Comparison of ENCODE assay signal across 2 cellular contexts in the genomic region with DNA sequence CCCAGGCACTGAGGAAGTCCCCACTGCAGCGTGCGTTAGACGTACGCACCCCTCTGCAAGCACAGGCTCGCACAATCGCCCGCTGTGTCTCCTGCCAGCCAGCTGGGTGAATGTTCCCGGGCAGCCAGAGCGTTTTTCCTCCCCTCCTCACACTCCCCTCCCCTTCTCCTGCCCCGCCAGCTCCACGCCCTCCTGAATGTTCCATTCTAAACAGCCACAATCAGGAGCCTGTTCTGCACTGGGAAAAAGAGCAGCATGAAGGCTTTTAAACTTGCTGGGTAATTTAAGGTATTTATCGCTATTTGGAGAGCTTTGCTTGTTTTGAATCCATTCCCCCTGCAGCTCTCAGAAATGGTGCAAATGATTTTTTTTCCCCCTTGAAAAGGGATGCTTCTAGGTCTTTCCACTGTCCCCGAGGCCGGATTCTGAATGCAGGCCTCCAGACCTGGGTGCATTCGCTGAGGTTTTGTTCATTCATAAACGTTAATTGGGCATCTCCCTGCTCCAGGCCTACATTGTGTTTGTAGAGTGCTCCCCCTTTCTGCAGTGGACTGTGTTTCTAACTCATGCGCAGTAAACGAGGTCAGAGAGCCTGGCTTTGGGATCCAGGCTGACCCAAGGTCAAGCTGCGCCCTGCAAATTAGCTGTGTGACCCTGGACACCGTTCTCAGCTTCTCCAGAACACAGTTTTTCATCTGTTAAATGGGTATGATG.
TF ChIP-seq lines count a peak whose summit lies in the region.

No MANE protein-coding gene starts in this region.

TF ChIP-seq in A549, 52 proteins besides CTCF, POLR2A, EP300 and RAD21 (continued from another document):
- TF ChIP-seq, protein P1, sequence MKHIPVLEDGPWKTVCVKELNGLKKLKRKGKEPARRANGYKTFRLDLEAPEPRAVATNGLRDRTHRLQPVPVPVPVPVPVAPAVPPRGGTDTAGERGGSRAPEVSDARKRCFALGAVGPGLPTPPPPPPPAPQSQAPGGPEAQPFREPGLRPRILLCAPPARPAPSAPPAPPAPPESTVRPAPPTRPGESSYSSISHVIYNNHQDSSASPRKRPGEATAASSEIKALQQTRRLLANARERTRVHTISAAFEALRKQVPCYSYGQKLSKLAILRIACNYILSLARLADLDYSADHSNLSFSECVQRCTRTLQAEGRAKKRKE (CRISPR knock-in tag; IDR thresholded peaks at IDR 0.05; ENCODE audit: low read depth): no peak
- TF ChIP-seq ZC3H11A (IDR thresholded peaks at IDR 0.05): no peak
- TF ChIP-seq, protein P2, sequence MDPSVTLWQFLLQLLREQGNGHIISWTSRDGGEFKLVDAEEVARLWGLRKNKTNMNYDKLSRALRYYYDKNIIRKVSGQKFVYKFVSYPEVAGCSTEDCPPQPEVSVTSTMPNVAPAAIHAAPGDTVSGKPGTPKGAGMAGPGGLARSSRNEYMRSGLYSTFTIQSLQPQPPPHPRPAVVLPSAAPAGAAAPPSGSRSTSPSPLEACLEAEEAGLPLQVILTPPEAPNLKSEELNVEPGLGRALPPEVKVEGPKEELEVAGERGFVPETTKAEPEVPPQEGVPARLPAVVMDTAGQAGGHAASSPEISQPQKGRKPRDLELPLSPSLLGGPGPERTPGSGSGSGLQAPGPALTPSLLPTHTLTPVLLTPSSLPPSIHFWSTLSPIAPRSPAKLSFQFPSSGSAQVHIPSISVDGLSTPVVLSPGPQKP (IDR thresholded peaks at IDR 0.05; ENCODE audit: low read depth, low read length): no peak
- TF ChIP-seq, protein P3, sequence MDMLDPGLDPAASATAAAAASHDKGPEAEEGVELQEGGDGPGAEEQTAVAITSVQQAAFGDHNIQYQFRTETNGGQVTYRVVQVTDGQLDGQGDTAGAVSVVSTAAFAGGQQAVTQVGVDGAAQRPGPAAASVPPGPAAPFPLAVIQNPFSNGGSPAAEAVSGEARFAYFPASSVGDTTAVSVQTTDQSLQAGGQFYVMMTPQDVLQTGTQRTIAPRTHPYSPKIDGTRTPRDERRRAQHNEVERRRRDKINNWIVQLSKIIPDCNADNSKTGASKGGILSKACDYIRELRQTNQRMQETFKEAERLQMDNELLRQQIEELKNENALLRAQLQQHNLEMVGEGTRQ (IDR thresholded peaks at IDR 0.05): no peak

TF ChIP-seq in GM12878, 131 proteins besides CTCF, POLR2A, EP300 and RAD21 (continued from another document):
- TF ChIP-seq, protein P4, sequence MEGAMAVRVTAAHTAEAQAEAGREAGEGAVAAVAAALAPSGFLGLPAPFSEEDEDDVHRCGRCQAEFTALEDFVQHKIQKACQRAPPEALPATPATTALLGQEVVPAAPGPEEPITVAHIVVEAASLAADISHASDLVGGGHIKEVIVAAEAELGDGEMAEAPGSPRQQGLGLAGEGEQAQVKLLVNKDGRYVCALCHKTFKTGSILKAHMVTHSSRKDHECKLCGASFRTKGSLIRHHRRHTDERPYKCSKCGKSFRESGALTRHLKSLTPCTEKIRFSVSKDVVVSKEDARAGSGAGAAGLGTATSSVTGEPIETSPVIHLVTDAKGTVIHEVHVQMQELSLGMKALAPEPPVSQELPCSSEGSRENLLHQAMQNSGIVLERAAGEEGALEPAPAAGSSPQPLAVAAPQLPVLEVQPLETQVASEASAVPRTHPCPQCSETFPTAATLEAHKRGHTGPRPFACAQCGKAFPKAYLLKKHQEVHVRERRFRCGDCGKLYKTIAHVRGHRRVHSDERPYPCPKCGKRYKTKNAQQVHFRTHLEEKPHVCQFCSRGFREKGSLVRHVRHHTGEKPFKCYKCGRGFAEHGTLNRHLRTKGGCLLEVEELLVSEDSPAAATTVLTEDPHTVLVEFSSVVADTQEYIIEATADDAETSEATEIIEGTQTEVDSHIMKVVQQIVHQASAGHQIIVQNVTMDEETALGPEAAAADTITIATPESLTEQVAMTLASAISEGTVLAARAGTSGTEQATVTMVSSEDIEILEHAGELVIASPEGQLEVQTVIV (IDR thresholded peaks at IDR 0.05; ENCODE audit: borderline replicate concordance, partially characterized antibody): no peak
- TF ChIP-seq ASH2L (IDR thresholded peaks at IDR 0.05; ENCODE audit: borderline replicate concordance, low read depth) (no peak), HDAC6 (IDR thresholded peaks at IDR 0.05; ENCODE audit: unreplicated experiment) (no peak), NBN (IDR thresholded peaks at IDR 0.05) (no peak), RUNX3 (IDR thresholded peaks at IDR 0.05; ENCODE audit: low read length) (no peak), PAX5 (IDR thresholded peaks at IDR 0.05; ENCODE audit: borderline replicate concordance, low read depth, low read length) (no peak), FOXK2 (IDR thresholded peaks at IDR 0.05) (no peak), HDGF (IDR thresholded peaks at IDR 0.05) (no peak), NFIC (IDR thresholded peaks at IDR 0.05; ENCODE audit: low read depth, low read length) (no peak), LARP7 (IDR thresholded peaks at IDR 0.05) (no peak), POU2F2 (IDR thresholded peaks at IDR 0.05; ENCODE audit: borderline replicate concordance, low read depth, low read length) (no peak), ZNF217 (IDR thresholded peaks at IDR 0.05) (no peak), CHD1 (IDR thresholded peaks at IDR 0.05; ENCODE audit: low read depth, low read length) (no peak), DPF2 (IDR thresholded peaks at IDR 0.05) (no peak)
- TF ChIP-seq, protein P5, sequence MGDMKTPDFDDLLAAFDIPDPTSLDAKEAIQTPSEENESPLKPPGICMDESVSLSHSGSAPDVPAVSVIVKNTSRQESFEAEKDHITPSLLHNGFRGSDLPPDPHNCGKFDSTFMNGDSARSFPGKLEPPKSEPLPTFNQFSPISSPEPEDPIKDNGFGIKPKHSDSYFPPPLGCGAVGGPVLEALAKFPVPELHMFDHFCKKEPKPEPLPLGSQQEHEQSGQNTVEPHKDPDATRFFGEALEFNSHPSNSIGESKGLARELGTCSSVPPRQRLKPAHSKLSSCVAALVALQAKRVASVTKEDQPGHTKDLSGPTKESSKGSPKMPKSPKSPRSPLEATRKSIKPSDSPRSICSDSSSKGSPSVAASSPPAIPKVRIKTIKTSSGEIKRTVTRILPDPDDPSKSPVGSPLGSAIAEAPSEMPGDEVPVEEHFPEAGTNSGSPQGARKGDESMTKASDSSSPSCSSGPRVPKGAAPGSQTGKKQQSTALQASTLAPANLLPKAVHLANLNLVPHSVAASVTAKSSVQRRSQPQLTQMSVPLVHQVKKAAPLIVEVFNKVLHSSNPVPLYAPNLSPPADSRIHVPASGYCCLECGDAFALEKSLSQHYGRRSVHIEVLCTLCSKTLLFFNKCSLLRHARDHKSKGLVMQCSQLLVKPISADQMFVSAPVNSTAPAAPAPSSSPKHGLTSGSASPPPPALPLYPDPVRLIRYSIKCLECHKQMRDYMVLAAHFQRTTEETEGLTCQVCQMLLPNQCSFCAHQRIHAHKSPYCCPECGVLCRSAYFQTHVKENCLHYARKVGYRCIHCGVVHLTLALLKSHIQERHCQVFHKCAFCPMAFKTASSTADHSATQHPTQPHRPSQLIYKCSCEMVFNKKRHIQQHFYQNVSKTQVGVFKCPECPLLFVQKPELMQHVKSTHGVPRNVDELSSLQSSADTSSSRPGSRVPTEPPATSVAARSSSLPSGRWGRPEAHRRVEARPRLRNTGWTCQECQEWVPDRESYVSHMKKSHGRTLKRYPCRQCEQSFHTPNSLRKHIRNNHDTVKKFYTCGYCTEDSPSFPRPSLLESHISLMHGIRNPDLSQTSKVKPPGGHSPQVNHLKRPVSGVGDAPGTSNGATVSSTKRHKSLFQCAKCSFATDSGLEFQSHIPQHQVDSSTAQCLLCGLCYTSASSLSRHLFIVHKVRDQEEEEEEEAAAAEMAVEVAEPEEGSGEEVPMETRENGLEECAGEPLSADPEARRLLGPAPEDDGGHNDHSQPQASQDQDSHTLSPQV (IDR thresholded peaks at IDR 0.05): no peak
- TF ChIP-seq, protein P6, sequence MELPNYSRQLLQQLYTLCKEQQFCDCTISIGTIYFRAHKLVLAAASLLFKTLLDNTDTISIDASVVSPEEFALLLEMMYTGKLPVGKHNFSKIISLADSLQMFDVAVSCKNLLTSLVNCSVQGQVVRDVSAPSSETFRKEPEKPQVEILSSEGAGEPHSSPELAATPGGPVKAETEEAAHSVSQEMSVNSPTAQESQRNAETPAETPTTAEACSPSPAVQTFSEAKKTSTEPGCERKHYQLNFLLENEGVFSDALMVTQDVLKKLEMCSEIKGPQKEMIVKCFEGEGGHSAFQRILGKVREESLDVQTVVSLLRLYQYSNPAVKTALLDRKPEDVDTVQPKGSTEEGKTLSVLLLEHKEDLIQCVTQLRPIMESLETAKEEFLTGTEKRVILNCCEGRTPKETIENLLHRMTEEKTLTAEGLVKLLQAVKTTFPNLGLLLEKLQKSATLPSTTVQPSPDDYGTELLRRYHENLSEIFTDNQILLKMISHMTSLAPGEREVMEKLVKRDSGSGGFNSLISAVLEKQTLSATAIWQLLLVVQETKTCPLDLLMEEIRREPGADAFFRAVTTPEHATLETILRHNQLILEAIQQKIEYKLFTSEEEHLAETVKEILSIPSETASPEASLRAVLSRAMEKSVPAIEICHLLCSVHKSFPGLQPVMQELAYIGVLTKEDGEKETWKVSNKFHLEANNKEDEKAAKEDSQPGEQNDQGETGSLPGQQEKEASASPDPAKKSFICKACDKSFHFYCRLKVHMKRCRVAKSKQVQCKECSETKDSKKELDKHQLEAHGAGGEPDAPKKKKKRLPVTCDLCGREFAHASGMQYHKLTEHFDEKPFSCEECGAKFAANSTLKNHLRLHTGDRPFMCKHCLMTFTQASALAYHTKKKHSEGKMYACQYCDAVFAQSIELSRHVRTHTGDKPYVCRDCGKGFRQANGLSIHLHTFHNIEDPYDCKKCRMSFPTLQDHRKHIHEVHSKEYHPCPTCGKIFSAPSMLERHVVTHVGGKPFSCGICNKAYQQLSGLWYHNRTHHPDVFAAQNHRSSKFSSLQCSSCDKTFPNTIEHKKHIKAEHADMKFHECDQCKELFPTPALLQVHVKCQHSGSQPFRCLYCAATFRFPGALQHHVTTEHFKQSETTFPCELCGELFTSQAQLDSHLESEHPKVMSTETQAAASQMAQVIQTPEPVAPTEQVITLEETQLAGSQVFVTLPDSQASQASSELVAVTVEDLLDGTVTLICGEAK (IDR thresholded peaks at IDR 0.05; ENCODE audit: borderline replicate concordance): no peak
